19 cellular contexts compared by ENCODE assay signal in the genomic region with DNA sequence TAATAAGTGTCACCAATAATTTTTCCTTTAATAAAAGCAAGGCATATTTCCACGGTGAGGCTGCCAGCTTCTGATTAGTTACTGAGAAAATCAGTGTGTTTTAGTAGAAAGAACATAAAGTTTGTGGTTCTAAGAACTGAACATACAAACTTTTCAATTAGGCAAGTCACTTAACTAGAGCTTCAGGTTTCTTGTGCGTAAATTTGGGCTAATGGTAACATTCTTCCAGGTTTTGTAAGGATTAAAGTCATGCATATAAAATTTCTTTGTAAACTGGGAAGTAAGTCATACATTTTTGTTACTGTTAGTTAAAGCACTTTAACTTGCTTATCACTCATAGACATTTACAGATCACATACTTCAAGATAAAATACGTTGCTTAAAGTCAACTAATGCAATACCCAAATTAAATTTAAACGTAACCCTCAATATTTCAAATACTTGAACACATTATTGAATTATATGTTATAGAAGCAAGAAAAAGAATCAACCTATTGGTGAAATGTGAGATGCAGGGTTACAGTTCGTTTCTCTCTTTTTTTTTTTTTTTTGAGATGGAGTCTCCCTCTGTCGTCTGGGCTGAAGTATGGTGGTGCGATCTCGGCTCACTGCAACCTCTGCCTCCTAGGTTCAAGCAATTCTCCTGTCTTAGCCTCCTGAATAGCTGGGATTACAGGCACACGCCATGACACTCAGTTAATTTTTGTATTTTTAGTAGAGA.
DNase-seq lines count a peak whose midpoint lies in the region; ATAC-seq and TF ChIP-seq lines count a peak whose summit lies in the region.
"Had no signal": no experiment of that assay in that cellular context is flagged by ENCODE, and none has a peak within 500 bp of the region (broad histone marks: within the 10 kb centered on the region; RNA-seq: fewer than 3 reads in every experiment).

No MANE protein-coding gene starts in this region.

- H2AFZ ChIP-seq in HCT116 (ENCODE audit: low read depth, low read length, poor library complexity, severe bottlenecking): peak overlapping the region; percentile 94

- no peaks in the 10 kb centered on the region for H3K36me3 ChIP-seq in HCT116 (ENCODE audit: control insufficient read depth in 1 of 2, insufficient read depth in 2 of 2, low read length in 2 of 2)
- no peaks in the 10 kb centered on the region for H3K36me3 ChIP-seq in left lung
- H3K36me3 ChIP-seq: gastrocnemius medialis, MG63, prostate gland had no signal

- POLR2A ChIA-PET in AG04449 (lab: Yijun Ruan, JAX) (no interaction called here), HCT116 (lab: Charles Lee) (no interaction called here)

- H3K4me3 ChIP-seq in AG04449 (ENCODE audit: low read depth, low read length) (no peak overlapping the region), HCT116 (replicated peaks in 1 of 2; ENCODE audit: low read depth in 1 of 2, low read length in 2 of 2) (no peak overlapping the region), astrocyte of the cerebellum (ENCODE audit: low read depth, low read length) (no peak overlapping the region), left lung (no peak overlapping the region)
- H3K4me3 ChIP-seq: gastrocnemius medialis, MG63, prostate gland had no signal

- TF ChIP-seq RAD21 in HCT116 (IDR thresholded peaks at IDR 0.05; ENCODE audit: low read depth): no peak

- BruUV-seq in HCT116 (replicated peaks; lab: Mats Ljungman, UMichigan): TSS peak; percentile 50

- no peak for ATAC-seq in HCT116
- ATAC-seq in left lung: peak; percentile 13
- no peak for ATAC-seq in GM19035 (IDR thresholded peaks at IDR 0.05; ENCODE audit: unreplicated experiment)
- ATAC-seq: naive thymus-derived CD4-positive, alpha-beta T cell; stimulated activated naive B cell treated with anti-CD40 and anti-IgM and Interleukin-4, amounts not matched to agents 10 μg/mL and 1 μg/mL and 100 μg/mL, for 72 hours had no signal

- H3K9me3 ChIP-seq in HCT116 (ENCODE audit: control insufficient read depth in 1 of 2, insufficient read depth in 1 of 2, low read depth in 1 of 2, low read length in 2 of 2) (no peaks in the 10 kb centered on the region), left lung (no peaks in the 10 kb centered on the region)
- H3K9me3 ChIP-seq: gastrocnemius medialis, MG63, prostate gland had no signal

- no peak for TF ChIP-seq CTCF in AG04449 (IDR thresholded peaks at IDR 0.05; ENCODE audit: insufficient read depth, low read length, missing control alignments)
- TF ChIP-seq CTCF in HCT116 (IDR thresholded peaks at IDR 0.05 in 2 of 3, conservative IDR thresholded peaks at IDR 0.05 in 1 of 3; ENCODE audit: borderline replicate concordance in 1 of 3, insufficient read depth in 1 of 3, low read depth in 2 of 3, low read length in 2 of 3): no peak
- TF ChIP-seq CTCF in astrocyte of the cerebellum (IDR thresholded peaks at IDR 0.05; ENCODE audit: low read depth, low read length, missing control alignments): no peak
- no peak for TF ChIP-seq CTCF in left lung (IDR thresholded peaks at IDR 0.05)
- TF ChIP-seq CTCF in GM13977 (IDR thresholded peaks at IDR 0.05; ENCODE audit: extremely low read depth, insufficient read depth, missing control alignments): no peak

- no peaks in the 10 kb centered on the region for H4K20me1 ChIP-seq in HCT116 (ENCODE audit: insufficient read depth)

- CTCF ChIA-PET in AG04449 (lab: Yijun Ruan, JAX): interaction anchor here (1.4 kb wide), 1 partner anchor 24 kb away, joined by 3 read pairs; no protein-coding TSS in a partner anchor
- CTCF ChIA-PET in HCT116 (lab: Charles Lee): no interaction called here

- no peaks in the 10 kb centered on the region for H3K9me2 ChIP-seq in HCT116 (ENCODE audit: insufficient read depth)

- H3K9ac ChIP-seq in HCT116 (ENCODE audit: low read length): peak overlapping the region; percentile 46; the same call in 1 of the 2 replicates

- peaks cover 29 to 32% of the 10 kb centered on the region in 2 experiments for H3K4me1 ChIP-seq in HCT116 (ENCODE audit: control insufficient read depth in 1 of 2, insufficient read depth in 2 of 2, low read length in 2 of 2)
- H3K4me1 ChIP-seq in left lung: no peaks in the 10 kb centered on the region
- H3K4me1 ChIP-seq: gastrocnemius medialis, prostate gland had no signal

- in situ Hi-C loops in astrocyte of the cerebellum (cut with HindIII; ENCODE audit: low sequenced_read_pairs) (no loop called here), GM13977 (cut with MboI; ENCODE audit: low pct_unique_long_range_greater_than_20kb, low sequenced_read_pairs, unreplicated experiment) (no loop called here)

- intact Hi-C loops in HCT116 (cut with micrococcal nuclease) (no loop called here), left lung (cut with DNase I) (no loop called here)

- no peaks in the 10 kb centered on the region for H3K79me2 ChIP-seq in HCT116 (ENCODE audit: insufficient read depth, low read length)

- peak overlapping the region; percentile 65 for H3K4me2 ChIP-seq in HCT116 (ENCODE audit: low read length)

- DNase-seq in AG04449 (ENCODE audit: low read depth, low spot score): peak; percentile 87
- DNase-seq in HCT116 (ENCODE audit: low read depth, low spot score): no peak
- DNase-seq in astrocyte of the cerebellum (ENCODE audit: low read depth): peak; percentile 48
- no peak for DNase-seq in left lung
- no peak for DNase-seq in stimulated activated CD4-positive, alpha-beta T cell treated with anti-CD3 and anti-CD28 coated beads, Interleukin-12 subunit alpha, Interleukin-12 subunit beta, amount 100 ng/mL, for 4 hours
- DNase-seq in NCI-H526 (lab: John Stamatoyannopoulos, UW): no peak
- no peak for DNase-seq in GM13977 (ENCODE audit: low spot score)
- DNase-seq: activated naive CD8-positive, alpha-beta T cell treated with anti-CD3 and anti-CD28 coated beads for 36 hours; activated T-cell treated with anti-CD3 and anti-CD28 coated beads, Interleukin-2, amount 50 U/mL, for 1 hour; effector memory CD4-positive, alpha-beta T cell; gastrocnemius medialis; H9; naive thymus-derived CD4-positive, alpha-beta T cell; NCI-H1694; NCI-H446 treated with DMSO at 0.1 percent for 48 hours; stimulated activated naive B cell treated with anti-CD40 and anti-IgM and Interleukin-4, amounts not matched to agents 10 μg/mL and 1 μg/mL and 100 μg/mL, for 72 hours had no signal

- RAD21 ChIA-PET in HCT116 (lab: Charles Lee; ENCODE audit: low non-redundant PET in 1 of 2, low total read pairs in 2 of 2, uncharacterized antibody in 2 of 2, unreplicated experiment in 2 of 2): no interaction called here

- H3K27ac ChIP-seq in HCT116 (ENCODE audit: low read depth, low read length) (peak overlapping the region; percentile 85), left lung (no peak overlapping the region)
- H3K27ac ChIP-seq: gastrocnemius medialis had no signal

- no peaks in the 10 kb centered on the region for H3K27me3 ChIP-seq in HCT116 (ENCODE audit: insufficient read depth, low read length)
- H3K27me3 ChIP-seq in left lung: no peaks in the 10 kb centered on the region
- H3K27me3 ChIP-seq: gastrocnemius medialis, MG63 had no signal

- TF ChIP-seq POLR2A in HCT116 (IDR thresholded peaks at IDR 0.05; ENCODE audit: borderline replicate concordance, extremely low read depth, insufficient read depth, insufficient read length): no peak

TF ChIP-seq in HCT116, 20 proteins besides CTCF, POLR2A, EP300 and RAD21:
- TF ChIP-seq CBX3 (IDR thresholded peaks at IDR 0.05; ENCODE audit: low read depth): 0 out of 2 replicates have a peak, but pooled peaks have one; percentile 10
- TF ChIP-seq SRF (IDR thresholded peaks at IDR 0.05; ENCODE audit: low read depth): no peak

Comparison
In these comparisons a context has a peak if more than half of its experiments do, and no peak if none do; other contexts are left out.
1. DNase-seq: peak in AG04449 (single experiment) and astrocyte of the cerebellum (single experiment); none in HCT116 (single experiment), left lung (0 of 2), stimulated activated CD4-positive, alpha-beta T cell treated with anti-CD3 and anti-CD28 coated beads, Interleukin-12 subunit alpha, Interleukin-12 subunit beta, amount 100 ng/mL, for 4 hours (single experiment), NCI-H526 (0 of 2) and GM13977 (single experiment).